ENCODE assay signal across 9 cellular contexts in the genomic region with DNA sequence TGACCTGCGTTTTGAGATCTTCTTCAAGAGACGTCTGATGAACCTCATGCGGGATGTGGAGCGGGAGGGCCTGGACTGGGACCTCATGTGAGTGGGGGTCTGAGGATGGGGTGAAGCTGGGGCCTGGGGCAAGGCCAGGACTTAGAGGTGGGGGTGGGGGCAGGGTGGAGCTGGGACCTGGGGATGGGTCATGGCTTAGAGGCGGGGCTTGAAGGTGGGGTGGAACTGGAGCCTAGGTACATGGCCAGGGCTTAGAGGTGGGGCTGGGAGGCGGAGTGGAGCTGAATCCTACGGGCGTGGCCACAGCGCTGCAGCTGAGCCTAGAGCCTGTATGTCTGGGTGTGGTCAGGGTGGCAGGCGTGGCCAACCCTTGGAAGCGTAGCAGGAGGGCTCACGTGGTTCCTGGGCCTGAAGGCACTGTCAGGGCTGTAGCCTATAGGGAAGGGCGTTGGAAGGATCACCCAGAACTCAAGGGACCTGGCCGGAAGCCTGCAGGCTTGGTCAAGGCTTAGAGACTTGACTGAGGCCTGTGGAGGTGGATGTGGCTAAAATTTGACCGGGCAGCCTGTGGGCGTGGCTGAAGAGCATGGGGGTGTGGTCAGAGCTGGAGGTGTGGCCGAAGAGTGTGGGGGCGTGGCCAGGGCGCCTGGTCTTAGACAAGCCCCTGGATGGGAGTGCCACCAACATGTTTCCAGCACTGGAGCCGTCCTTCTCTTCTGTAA. TPM values are rescaled to one million over a fixed set of nuclear protein-coding genes. Genes with fewer than 3 reads are reported as not detected.
A peak's percentile ranks its signal among the peaks of the same experiment; 100 is the strongest.
DNase-seq lines count a peak whose midpoint lies in the region; ATAC-seq and TF ChIP-seq lines count a peak whose summit lies in the region.
"Had no signal": no experiment of that assay in that cellular context is flagged by ENCODE, and none has a peak within 500 bp of the region (broad histone marks: within the 10 kb centered on the region; RNA-seq: fewer than 3 reads in every experiment).

No MANE protein-coding gene starts in this region.

- intact Hi-C loops in natural killer cell (cut with micrococcal nuclease) = no loop called here

- peaks cover 0 to 16% of the 10 kb centered on the region in 2 donors for H3K4me1 Mint-ChIP-seq in natural killer cell
- H3K4me1 Mint-ChIP-seq: nephron had no signal

- H3K9me3 Mint-ChIP-seq in natural killer cell = no peaks in the 10 kb centered on the region
- H3K9me3 Mint-ChIP-seq: nephron had no signal

- H3K4me3 Mint-ChIP-seq in natural killer cell = no peak overlapping the region
- H3K4me3 Mint-ChIP-seq: nephron had no signal

- no peaks in the 10 kb centered on the region for H3K36me3 Mint-ChIP-seq in natural killer cell

- ATAC-seq in HG03439 (IDR thresholded peaks at IDR 0.05; ENCODE audit: unreplicated experiment) = peak; percentile 57
- ATAC-seq in natural killer cell = peak; percentile 67 to 78 (median 71)
- no peak for ATAC-seq in HG02610 (IDR thresholded peaks at IDR 0.05; ENCODE audit: unreplicated experiment)
- ATAC-seq in HG03196 (IDR thresholded peaks at IDR 0.05; ENCODE audit: unreplicated experiment) = no peak

- TF ChIP-seq CTCF in natural killer cell (IDR thresholded peaks at IDR 0.05) = no peak

- peak; percentile 65 for DNase-seq in EH (ENCODE audit: low read depth)
- DNase-seq in SK-N-DZ (ENCODE audit: low spot score) = peak; percentile 43
- DNase-seq in erythroblast (lab: John Stamatoyannopoulos, UW) = peak; percentile 88 to 89
- peak; percentile 24 for DNase-seq in natural killer cell
- DNase-seq in Ammon's horn (ENCODE audit: low spot score) = no peak

- peak overlapping the region in 1 of 2 donors; percentile 63 for H3K27ac Mint-ChIP-seq in natural killer cell
- H3K27ac Mint-ChIP-seq: nephron had no signal

- no peak for TF ChIP-seq POLR2A in erythroblast (IDR thresholded peaks at IDR 0.05; ENCODE audit: low read length)

- no peaks in the 10 kb centered on the region for H3K27me3 Mint-ChIP-seq in natural killer cell (ENCODE audit: low read depth in 2 of 2)

RNA-seq across cellular contexts. Expression of a gene that starts 24.2 kb away (rescaled TPM):
- polyA plus RNA-seq in SK-N-DZ (2014; cell fraction: cytosol; rRNA removed) = 34.4 and 39.1 TPM in 2 replicates
- polyA plus RNA-seq in SK-N-DZ (2014; cell fraction: nucleus; rRNA removed) = 36.3 and 44.9 TPM in 2 replicates
- 10 to 100 TPM; 39.0 to 55.4 (median 43.7) TPM for total RNA-seq in natural killer cell

Comparison
In these comparisons a context has a peak if more than half of its experiments do, and no peak if none do; other contexts are left out.
1. ATAC-seq: peak in HG03439 (single experiment) and natural killer cell (3 of 3); none in HG02610 (single experiment) and HG03196 (single experiment).